ENCODE assay signal across 8 cellular contexts in the genomic region with DNA sequence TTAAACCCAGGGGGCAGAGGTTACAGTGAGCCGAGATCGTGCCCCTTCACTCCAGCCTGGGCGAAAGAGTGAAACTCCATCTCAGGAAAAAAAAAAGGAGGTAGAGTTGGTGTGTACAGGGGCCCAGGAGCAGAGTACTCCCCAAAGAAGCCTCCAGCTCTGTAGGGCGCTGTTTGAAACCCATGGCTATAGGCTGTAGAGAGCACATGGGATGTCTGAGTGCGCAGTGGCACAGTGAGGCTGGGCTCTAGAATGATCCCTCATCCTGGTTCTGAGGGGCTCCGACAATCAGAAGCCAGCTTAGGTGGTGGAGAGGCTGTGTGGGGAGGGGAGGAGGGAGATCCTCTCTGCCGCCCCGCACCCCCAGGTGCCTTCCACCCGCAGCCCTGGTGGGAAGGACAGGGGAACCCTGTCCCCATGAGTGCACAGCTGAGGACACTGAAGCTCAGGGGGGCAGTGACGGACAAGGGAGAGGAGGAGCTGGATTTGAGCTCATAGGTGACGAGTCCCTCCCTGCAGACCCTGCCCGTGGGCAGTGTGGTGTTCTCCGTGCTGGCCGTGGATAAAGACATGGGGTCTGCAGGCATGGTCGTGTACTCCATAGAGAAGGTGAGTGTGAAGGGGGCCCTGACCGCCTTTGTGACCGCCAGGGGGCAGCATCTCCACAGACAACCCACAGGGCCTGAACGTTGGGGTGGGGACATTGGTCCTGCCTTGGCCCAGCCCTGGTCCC. TPM values are rescaled to one million over a fixed set of nuclear protein-coding genes. Genes with fewer than 3 reads are reported as not detected.
DNase-seq lines count a peak whose midpoint lies in the region; ATAC-seq and TF ChIP-seq lines count a peak whose summit lies in the region.

No MANE protein-coding gene starts in this region.

- H3K4me3 Mint-ChIP-seq in activated naive CD8-positive, alpha-beta T cell treated with anti-CD3 and anti-CD28 coated beads, Interleukin-2, amount 50 U/mL, for 24 hours: no peak overlapping the region

- H3K27me3 Mint-ChIP-seq in activated naive CD8-positive, alpha-beta T cell treated with anti-CD3 and anti-CD28 coated beads, Interleukin-2, amount 50 U/mL, for 24 hours: peaks cover 2% of the 10 kb centered on the region

- no peaks in the 10 kb centered on the region for H3K9me3 Mint-ChIP-seq in activated naive CD8-positive, alpha-beta T cell treated with anti-CD3 and anti-CD28 coated beads, Interleukin-2, amount 50 U/mL, for 24 hours

- no peak overlapping the region for H3K27ac Mint-ChIP-seq in activated naive CD8-positive, alpha-beta T cell treated with anti-CD3 and anti-CD28 coated beads, Interleukin-2, amount 50 U/mL, for 24 hours

- DNase-seq in NCI-H2196 (lab: John Stamatoyannopoulos, UW; ENCODE audit: unreplicated experiment) (peak; percentile 60), NCI-H2196 treated with DMSO at 0.1 percent for 48 hours (lab: John Stamatoyannopoulos, UW; ENCODE audit: unreplicated experiment) (no peak), T follicular helper cell (ENCODE audit: low read depth) (peak; percentile 56), right atrium auricular region (ENCODE audit: low spot score) (peak; percentile 69), gastrocnemius medialis (peak; percentile 36 to 43), mesenteric fat pad (ENCODE audit: low spot score) (no peak)
- DNase-seq in activated naive CD8-positive, alpha-beta T cell treated with anti-CD3 and anti-CD28 coated beads, Interleukin-2, amount 50 U/mL, for 24 hours: peak; percentile 87

- H3K4me3 ChIP-seq in right atrium auricular region: no peak overlapping the region
- no peak overlapping the region for H3K4me3 ChIP-seq in gastrocnemius medialis

- H3K27ac ChIP-seq in right atrium auricular region (no peak overlapping the region), gastrocnemius medialis (no peak overlapping the region)

- intact Hi-C loops in gastrocnemius medialis (cut with DNase I; ENCODE audit: low total_unique reads): loop anchor here (1.0 to 10.0 kb wide), 3 partner anchors 74 to 159 kb away; a partner anchor contains a TSS

- in situ Hi-C loops in gastrocnemius medialis (cut with MboI; ENCODE audit: low sequenced_read_pairs in 4 of 4): no loop called here

- H3K36me3 Mint-ChIP-seq in activated naive CD8-positive, alpha-beta T cell treated with anti-CD3 and anti-CD28 coated beads, Interleukin-2, amount 50 U/mL, for 24 hours (ENCODE audit: low read depth): no peaks in the 10 kb centered on the region

- H3K9me3 ChIP-seq in right atrium auricular region: no peaks in the 10 kb centered on the region
- H3K9me3 ChIP-seq in gastrocnemius medialis: no peaks in the 10 kb centered on the region

- TF ChIP-seq CTCF in right atrium auricular region (IDR thresholded peaks at IDR 0.05) (peak; percentile 59 to 86), gastrocnemius medialis (IDR thresholded peaks at IDR 0.05 in 4 of 5, conservative IDR thresholded peaks at IDR 0.05 in 1 of 5) (peak; percentile 67 to 88 (median 84))

- ATAC-seq in HG03457 (IDR thresholded peaks at IDR 0.05; ENCODE audit: unreplicated experiment) (peak; percentile 67), gastrocnemius medialis (peak; percentile 84 to 93)
- peak; percentile 86 for ATAC-seq in activated naive CD8-positive, alpha-beta T cell treated with anti-CD3 and anti-CD28 coated beads, Interleukin-2, amount 50 U/mL, for 24 hours

- H3K4me1 Mint-ChIP-seq in activated naive CD8-positive, alpha-beta T cell treated with anti-CD3 and anti-CD28 coated beads, Interleukin-2, amount 50 U/mL, for 24 hours: no peaks in the 10 kb centered on the region

- H3K27me3 ChIP-seq in right atrium auricular region (no peaks in the 10 kb centered on the region), gastrocnemius medialis (peaks cover 2 to 3% (median 2%) of the 10 kb centered on the region in 3 donors)

- TF ChIP-seq POLR2A in gastrocnemius medialis (IDR thresholded peaks at IDR 0.05): no peak

- H3K4me1 ChIP-seq in right atrium auricular region: no peaks in the 10 kb centered on the region
- no peaks in the 10 kb centered on the region for H3K4me1 ChIP-seq in gastrocnemius medialis

- H3K36me3 ChIP-seq in right atrium auricular region (no peaks in the 10 kb centered on the region), gastrocnemius medialis (no peaks in the 10 kb centered on the region)

RNA-seq across cellular contexts. Expression of a gene that starts 24.6 kb away (rescaled TPM):
- total RNA-seq in right atrium auricular region: under 1 TPM in 1 of 2 donors, not detected in 1; 0.12 TPM
- under 1 TPM in 3 of 4 donors, not detected in 1; 0.07 to 0.27 (median 0.20) TPM for total RNA-seq in gastrocnemius medialis
- 0.45 TPM for total RNA-seq in mesenteric fat pad

RNA-seq across cellular contexts. Expression of a gene that starts 36.2 kb away (rescaled TPM):
- total RNA-seq in right atrium auricular region: under 1 TPM; 0.22 to 0.79 TPM
- total RNA-seq in gastrocnemius medialis: under 1 TPM; 0.35 to 0.78 (median 0.47) TPM
- 1.3 TPM for total RNA-seq in mesenteric fat pad

RNA-seq across cellular contexts. Expression of a gene that starts 36.5 kb away (rescaled TPM):
- total RNA-seq in right atrium auricular region (10 to 100 TPM; 10.7 to 12.4 TPM), gastrocnemius medialis (1 to 10 TPM; 4.1 to 7.0 (median 6.7) TPM), mesenteric fat pad (23.5 TPM)

RNA-seq across cellular contexts. Expression of a gene that starts 56.6 kb away (rescaled TPM):
- total RNA-seq in right atrium auricular region: under 1 TPM in 1 of 2 donors, not detected in 1; 0.67 TPM
- total RNA-seq in gastrocnemius medialis: under 1 TPM in 1 of 4 donors, not detected in 3; 0.20 TPM
- not detected for total RNA-seq in mesenteric fat pad

RNA-seq across cellular contexts. Expression of a gene that starts 56.7 kb away (rescaled TPM):
- not detected for total RNA-seq in right atrium auricular region
- total RNA-seq in gastrocnemius medialis: not detected
- total RNA-seq in mesenteric fat pad: not detected

Comparison
In these comparisons a context has a peak if more than half of its experiments do, and no peak if none do; other contexts are left out.
1. DNase-seq: peak in NCI-H2196 (single experiment), T follicular helper cell (single experiment), activated naive CD8-positive, alpha-beta T cell treated with anti-CD3 and anti-CD28 coated beads, Interleukin-2, amount 50 U/mL, for 24 hours (single experiment), right atrium auricular region (single experiment) and gastrocnemius medialis (2 of 2); none in NCI-H2196 treated with DMSO at 0.1 percent for 48 hours (single experiment) and mesenteric fat pad (single experiment).
2. Peak in every context shown above with its lines, with median percentiles within 50 percentile points of each other: ATAC-seq.